19 cellular contexts compared by ENCODE assay signal in genomic region chr22:46308283-46308988, GRCh38. TPM values are rescaled to one million over a fixed set of nuclear protein-coding genes. Genes with fewer than 3 reads are reported as not detected.
"Had no signal": no experiment of that assay in that cellular context is flagged by ENCODE, and none has a peak within 500 bp of the region (broad histone marks: within the 10 kb centered on the region; RNA-seq: fewer than 3 reads in every experiment).

No MANE protein-coding gene starts in this region.

- H3K4me1 ChIP-seq: gastrocnemius medialis, upper lobe of left lung had no signal

- H3K36me3 ChIP-seq: gastrocnemius medialis, upper lobe of left lung had no signal

- H3K9me3 ChIP-seq: gastrocnemius medialis, heart right ventricle, neutrophil, upper lobe of left lung had no signal

- H3K27me3 ChIP-seq: gastrocnemius medialis, heart right ventricle, neutrophil, upper lobe of left lung had no signal

- H3K27ac ChIP-seq: gastrocnemius medialis, neutrophil, skin epidermis, upper lobe of left lung had no signal

- FAIRE-seq: colon had no signal

- H3K4me3 ChIP-seq: gastrocnemius medialis, heart right ventricle, skin epidermis, upper lobe of left lung had no signal

- ATAC-seq: activated CD8-positive, alpha-beta T cell treated with anti-CD3 and anti-CD28 coated beads for 36 hours; activated naive CD4-positive, alpha-beta T cell treated with anti-CD3 and anti-CD28 coated beads, Interleukin-2, amount 50 U/mL, for 72 hours; activated T-cell treated with anti-CD3 and anti-CD28 coated beads, Interleukin-2, amount 50 U/mL, for 4 hours; gastrocnemius medialis; left colon; naive thymus-derived CD8-positive, alpha-beta T cell; stimulated activated naive CD8-positive, alpha-beta T cell treated with anti-CD3 and anti-CD28 coated beads, Interleukin-15, Interleukin-2, amounts not matched to agents 100 U/mL and 50 U/mL, for 24 hours; T-helper 17 cell had no signal

- DNase-seq: activated B cell treated with CpG ODN at 0.5 μM for 24 hours; activated CD4-positive, alpha-beta T cell treated with anti-CD3 and anti-CD28 coated beads for 48 hours; activated CD8-positive, alpha-beta T cell treated with anti-CD3 and anti-CD28 coated beads for 36 hours; activated effector memory CD4-positive, alpha-beta T cell treated with Interleukin-2 at 50 U/mL for 16 hours; activated T-cell treated with anti-CD3 and anti-CD28 coated beads, Interleukin-2, amount 50 U/mL, for 4 hours; caudate nucleus; gastrocnemius medialis; heart right ventricle; left colon; stimulated activated CD4-positive, alpha-beta T cell treated with anti-CD3 and anti-CD28 coated beads, Interleukin-4, amount 100 ng/mL, for 4 hours; stimulated activated CD8-positive, alpha-beta memory T cell treated with anti-CD3 and anti-CD28 coated beads, Interleukin-4, amount 100 ng/mL, for 48 hours; stimulated activated naive CD8-positive, alpha-beta T cell treated with anti-CD3 and anti-CD28 coated beads, Interleukin-15, Interleukin-2, amounts not matched to agents 100 U/mL and 50 U/mL, for 24 hours; T-helper 17 cell; upper lobe of left lung had no signal

RNA-seq across cellular contexts. Expression of gene GTSE1, which starts 11.8 kb away (rescaled TPM):
- polyA plus RNA-seq: naive thymus-derived CD8-positive, alpha-beta T cell had no signal

RNA-seq across cellular contexts. Expression of gene PKDREJ, which starts 45.3 kb away (rescaled TPM):
- total RNA-seq: activated B cell treated with CpG ODN at 0.5 μM for 24 hours; activated CD8-positive, alpha-beta T cell treated with anti-CD3 and anti-CD28 coated beads for 36 hours; activated T-cell treated with anti-CD3 and anti-CD28 coated beads, Interleukin-2, amount 50 U/mL, for 4 hours; gastrocnemius medialis; naive thymus-derived CD8-positive, alpha-beta T cell; T-helper 17 cell had no signal
- polyA plus RNA-seq: naive thymus-derived CD8-positive, alpha-beta T cell had no signal
